In genomic region chr10:71362141-71362540, GRCh38 we compare ENCODE assay signal across 33 cellular contexts. TPM values are rescaled to one million over a fixed set of nuclear protein-coding genes. Genes with fewer than 3 reads are reported as not detected.
"Had no signal": no experiment of that assay in that cellular context is flagged by ENCODE, and none has a peak within 500 bp of the region (broad histone marks: within the 10 kb centered on the region; RNA-seq: fewer than 3 reads in every experiment).

No MANE protein-coding gene starts in this region.

- H3K4me2 ChIP-seq: KMS-11, SK-N-SH had no signal

- H3K27me3 ChIP-seq: brain microvascular endothelial cell, SJSA1 had no signal

- H3K36me3 ChIP-seq: brain microvascular endothelial cell, SJSA1 had no signal

- ATAC-seq: activated CD8-positive, alpha-beta T cell treated with anti-CD3 and anti-CD28 coated beads for 36 hours; activated T-cell treated with anti-CD3 and anti-CD28 coated beads, Interleukin-2, amount 50 U/mL, for 72 hours; activated T-helper 17 cell treated with anti-CD3 and anti-CD28 coated beads, Interleukin-2, amount 50 U/mL, for 72 hours; Panc1 had no signal

- H3K27me3 Mint-ChIP-seq: activated CD4-positive, alpha-beta T cell treated with anti-CD3 and anti-CD28 coated beads, Interleukin-2, amount 10 ng/mL, durations not matched to agents 24 days and 14 days; activated CD8-positive, alpha-beta T cell treated with anti-CD3 and anti-CD28 coated beads for 36 hours; activated naive CD8-positive, alpha-beta T cell treated with anti-CD3 and anti-CD28 coated beads for 36 hours; activated T-helper 17 cell treated with anti-CD3 and anti-CD28 coated beads, Interleukin-2, amount 50 U/mL, for 72 hours had no signal

- H3K9ac ChIP-seq: KMS-11, SK-N-SH had no signal

- H3K4me3 ChIP-seq: SJSA1 had no signal

- H3K27ac Mint-ChIP-seq: activated CD4-positive, alpha-beta T cell treated with anti-CD3 and anti-CD28 coated beads, Interleukin-2, amount 10 ng/mL, durations not matched to agents 24 days and 14 days; activated CD8-positive, alpha-beta T cell treated with anti-CD3 and anti-CD28 coated beads for 36 hours; activated naive CD8-positive, alpha-beta T cell treated with anti-CD3 and anti-CD28 coated beads for 36 hours; activated T-cell treated with anti-CD3 and anti-CD28 coated beads, Interleukin-2, amount 50 U/mL, for 72 hours; activated T-helper 17 cell treated with anti-CD3 and anti-CD28 coated beads, Interleukin-2, amount 50 U/mL, for 72 hours; T-helper 1 cell treated with Interleukin-12 subunit alpha and Interleukin-12 subunit beta and Interleukin-4 antibody, amounts not matched to agents 30 μg/mL and 1 μg/mL, for 36 hours had no signal

- H3K9me3 ChIP-seq: SJSA1, SK-N-SH had no signal

- H3K4me1 Mint-ChIP-seq: activated CD4-positive, alpha-beta T cell treated with anti-CD3 and anti-CD28 coated beads, Interleukin-2, amount 10 ng/mL, durations not matched to agents 24 days and 14 days; activated T-helper 17 cell treated with anti-CD3 and anti-CD28 coated beads, Interleukin-2, amount 50 U/mL, for 72 hours had no signal

- H3K9me3 Mint-ChIP-seq: activated CD4-positive, alpha-beta T cell treated with anti-CD3 and anti-CD28 coated beads, Interleukin-2, amount 10 ng/mL, durations not matched to agents 24 days and 14 days; activated CD8-positive, alpha-beta T cell treated with anti-CD3 and anti-CD28 coated beads for 36 hours; activated naive CD8-positive, alpha-beta T cell treated with anti-CD3 and anti-CD28 coated beads for 36 hours; activated T-cell treated with anti-CD3 and anti-CD28 coated beads, Interleukin-2, amount 50 U/mL, for 72 hours; activated T-helper 17 cell treated with anti-CD3 and anti-CD28 coated beads, Interleukin-2, amount 50 U/mL, for 72 hours; T-helper 1 cell treated with Interleukin-12 subunit alpha and Interleukin-12 subunit beta and Interleukin-4 antibody, amounts not matched to agents 30 μg/mL and 1 μg/mL, for 36 hours had no signal

- H3K27ac ChIP-seq: brain microvascular endothelial cell, KMS-11, SJSA1, VCaP had no signal

- DNase-seq: activated CD4-positive, alpha-beta T cell treated with anti-CD3 and anti-CD28 coated beads, Interleukin-2, amount 10 ng/mL, durations not matched to agents 24 days and 14 days; activated CD4-positive, alpha-beta T cell treated with anti-CD3 and anti-CD28 coated beads, Interleukin-2, amount 50 U/mL, for 4 hours; activated CD4-positive, CD25-positive, alpha-beta regulatory T cell; activated CD8-positive, alpha-beta T cell treated with anti-CD3 and anti-CD28 coated beads for 36 hours; activated effector memory CD4-positive, alpha-beta T cell treated with anti-CD3 and anti-CD28 coated beads, Interleukin-2, amount 50 U/mL, for 16 hours; activated naive CD4-positive, alpha-beta T cell; activated naive CD4-positive, alpha-beta T cell treated with anti-CD3 and anti-CD28 coated beads, Interleukin-2, amount 50 U/mL, for 16 hours; activated naive CD8-positive, alpha-beta T cell treated with anti-CD3 and anti-CD28 coated beads for 36 hours; activated T-cell treated with anti-CD3 and anti-CD28 coated beads, Interleukin-2, amount 50 U/mL, for 1 hour; activated T-cell treated with anti-CD3 and anti-CD28 coated beads, Interleukin-2, amount 50 U/mL, for 72 hours; amniotic stem cell; aorta; brain microvascular endothelial cell; central memory CD4-positive, alpha-beta T cell; NCI-H1092 treated with DMSO at 0.1 percent for 48 hours; NCI-H1417; NCI-H146; NCI-H187; NCI-H2081; NCI-H226; NCI-H446 treated with DMSO at 0.1 percent for 48 hours; NCI-H524; NCI-H69; SHP77 treated with DMSO at 0.1 percent for 48 hours; SK-N-SH; T-helper 9 cell had no signal

- H3K4me3 Mint-ChIP-seq: activated CD4-positive, alpha-beta T cell treated with anti-CD3 and anti-CD28 coated beads, Interleukin-2, amount 10 ng/mL, durations not matched to agents 24 days and 14 days; activated CD8-positive, alpha-beta T cell treated with anti-CD3 and anti-CD28 coated beads for 36 hours; activated naive CD8-positive, alpha-beta T cell treated with anti-CD3 and anti-CD28 coated beads for 36 hours; activated T-cell treated with anti-CD3 and anti-CD28 coated beads, Interleukin-2, amount 50 U/mL, for 72 hours; activated T-helper 17 cell treated with anti-CD3 and anti-CD28 coated beads, Interleukin-2, amount 50 U/mL, for 72 hours; T-helper 1 cell treated with Interleukin-12 subunit alpha and Interleukin-12 subunit beta and Interleukin-4 antibody, amounts not matched to agents 30 μg/mL and 1 μg/mL, for 36 hours had no signal

RNA-seq across cellular contexts. Expression of gene CDH23, which starts 34.6 kb away (rescaled TPM):
- total RNA-seq: RPMI7951 had no signal
